ENCODE assay signal across 13 cellular contexts in the genomic region with DNA sequence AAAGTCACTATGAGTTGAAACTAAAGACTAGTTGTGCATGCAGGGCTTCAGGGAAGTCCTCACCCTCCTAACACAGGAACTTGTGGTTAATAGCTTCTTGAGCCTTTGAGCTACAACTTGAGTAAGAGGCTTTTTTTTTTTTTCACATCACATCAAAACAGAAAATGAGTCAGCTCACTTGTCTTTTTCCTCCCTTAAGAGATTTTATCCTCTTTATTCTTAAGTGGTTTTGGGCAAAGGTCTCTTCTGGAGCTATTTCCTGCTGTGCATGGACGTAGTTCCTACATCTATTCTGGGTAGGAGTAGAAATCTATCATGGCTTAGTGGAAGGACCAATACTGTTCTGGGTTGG.
DNase-seq lines count a peak whose midpoint lies in the region; ATAC-seq and TF ChIP-seq lines count a peak whose summit lies in the region.
"Had no signal": no experiment of that assay in that cellular context is flagged by ENCODE, and none has a peak within 500 bp of the region (broad histone marks: within the 10 kb centered on the region; RNA-seq: fewer than 3 reads in every experiment).

No MANE protein-coding gene starts in this region.

- TF ChIP-seq CTCF in astrocyte of the cerebellum (IDR thresholded peaks at IDR 0.05; ENCODE audit: low read depth, low read length, missing control alignments) (no peak), retinal pigment epithelial cell (conservative IDR thresholded peaks at IDR 0.05; ENCODE audit: low read depth, low read length) (no peak), GM13976 (IDR thresholded peaks at IDR 0.05; ENCODE audit: borderline replicate concordance, control extremely low read depth, extremely low read depth, insufficient read depth, missing control alignments) (no peak)

- no peak for TF ChIP-seq POLR2A in GM18505 (IDR thresholded peaks at IDR 0.05; ENCODE audit: borderline replicate concordance, extremely low read depth, insufficient read depth, insufficient read length)

- ATAC-seq in GM18505 (IDR thresholded peaks at IDR 0.05; ENCODE audit: unreplicated experiment) (peak; percentile 74), HG03469 (IDR thresholded peaks at IDR 0.05; ENCODE audit: unreplicated experiment) (peak; percentile 51)
- ATAC-seq in activated naive CD4-positive, alpha-beta T cell treated with anti-CD3 and anti-CD28 coated beads, Interleukin-2, amount 50 U/mL, for 72 hours, result no peak
- ATAC-seq: stimulated activated naive CD8-positive, alpha-beta T cell treated with anti-CD3 and anti-CD28 coated beads, Interleukin-15, amount 100 ng/mL, for 72 hours had no signal

- in situ Hi-C loops in astrocyte of the cerebellum (cut with HindIII; ENCODE audit: low sequenced_read_pairs), result no loop called here
- in situ Hi-C loops in GM13976 (cut with MboI; ENCODE audit: low sequenced_read_pairs, unreplicated experiment), result no loop called here

- H3K27ac Mint-ChIP-seq in activated naive CD4-positive, alpha-beta T cell treated with anti-CD3 and anti-CD28 coated beads, Interleukin-2, amount 50 U/mL, for 72 hours, result no peak overlapping the region
- H3K27ac Mint-ChIP-seq: stimulated activated naive CD8-positive, alpha-beta T cell treated with anti-CD3 and anti-CD28 coated beads, Interleukin-15, amount 100 ng/mL, for 72 hours had no signal

- H3K9me3 Mint-ChIP-seq in activated naive CD4-positive, alpha-beta T cell treated with anti-CD3 and anti-CD28 coated beads, Interleukin-2, amount 50 U/mL, for 72 hours, result peaks cover 6 to 8% of the 10 kb centered on the region in 2 donors

- H3K36me3 Mint-ChIP-seq in activated naive CD4-positive, alpha-beta T cell treated with anti-CD3 and anti-CD28 coated beads, Interleukin-2, amount 50 U/mL, for 72 hours, result no peaks in the 10 kb centered on the region

- DNase-seq in astrocyte of the cerebellum (ENCODE audit: low read depth), result peak; percentile 74
- peak; percentile 39 for DNase-seq in retinal pigment epithelial cell (ENCODE audit: low read depth)
- DNase-seq in GM13976 (ENCODE audit: low spot score), result no peak
- no peak for DNase-seq in activated naive CD4-positive, alpha-beta T cell treated with anti-CD3 and anti-CD28 coated beads, Interleukin-2, amount 50 U/mL, for 72 hours (ENCODE audit: low spot score in 2 of 2)
- DNase-seq in NCI-H2196 treated with DMSO at 0.1 percent for 48 hours (lab: John Stamatoyannopoulos, UW; ENCODE audit: unreplicated experiment), result no peak
- DNase-seq in GM19240 (ENCODE audit: insufficient read length, low spot score), result no peak
- DNase-seq: activated CD4-positive, CD25-positive, alpha-beta regulatory T cell treated with anti-CD3 and anti-CD28 coated beads, Interleukin-2, amount 50 U/mL, for 72 hours; kidney; NCI-H2081 treated with DMSO at 0.1 percent for 48 hours; stimulated activated CD4-positive, alpha-beta T cell treated with anti-CD3 and anti-CD28 coated beads, Interleukin-1b, Interleukin-23, amount 100 ng/mL, for 48 hours; stimulated activated naive CD8-positive, alpha-beta T cell treated with anti-CD3 and anti-CD28 coated beads, Interleukin-15, amount 100 ng/mL, for 72 hours had no signal

- no peak overlapping the region for H3K4me3 ChIP-seq in astrocyte of the cerebellum (ENCODE audit: low read depth, low read length)
- H3K4me3 ChIP-seq in retinal pigment epithelial cell (ENCODE audit: low read length), result no peak overlapping the region

Comparison
In these comparisons a context has a peak if more than half of its experiments do, and no peak if none do; other contexts are left out.
1. ATAC-seq: peak in GM18505 (single experiment) and HG03469 (single experiment); none in activated naive CD4-positive, alpha-beta T cell treated with anti-CD3 and anti-CD28 coated beads, Interleukin-2, amount 50 U/mL, for 72 hours (0 of 2).
2. DNase-seq: peak in astrocyte of the cerebellum (single experiment) and retinal pigment epithelial cell (single experiment); none in GM13976 (single experiment), activated naive CD4-positive, alpha-beta T cell treated with anti-CD3 and anti-CD28 coated beads, Interleukin-2, amount 50 U/mL, for 72 hours (0 of 2), NCI-H2196 treated with DMSO at 0.1 percent for 48 hours (single experiment) and GM19240 (single experiment).